ENCODE assay signal across 19 cellular contexts in genomic region chr2:161177969-161178368, GRCh38. TPM values are rescaled to one million over a fixed set of nuclear protein-coding genes. Genes with fewer than 3 reads are reported as not detected.
DNase-seq lines count a peak whose midpoint lies in the region; ATAC-seq, FAIRE-seq and TF ChIP-seq lines count a peak whose summit lies in the region.
"Had no signal": no experiment of that assay in that cellular context is flagged by ENCODE, and none has a peak within 500 bp of the region (broad histone marks: within the 10 kb centered on the region; RNA-seq: fewer than 3 reads in every experiment).

No MANE protein-coding gene starts in this region.

- H3K4me2 ChIP-seq in HepG2 (ENCODE audit: low read depth, low read length): no peak overlapping the region
- H3K4me2 ChIP-seq: GM23338 had no signal

- H3K4me1 ChIP-seq in HepG2 (ENCODE audit: insufficient read depth, low read length) (peaks cover 3% of the 10 kb centered on the region; the same call in 1 of the 2 replicates), right lobe of liver (no peaks in the 10 kb centered on the region)
- H3K4me1 ChIP-seq: Peyer's patch had no signal

- H3K9ac ChIP-seq in HepG2 (ENCODE audit: insufficient read depth, low read depth, low read length): no peak overlapping the region

- H3K79me2 ChIP-seq in HepG2 (ENCODE audit: insufficient read depth, low read length): peaks cover 27% of the 10 kb centered on the region

- BruUV-seq in HepG2 (replicated peaks; lab: Mats Ljungman, UMichigan): no TSS peak

- H3K27me3 ChIP-seq in HepG2 (ENCODE audit: control insufficient read depth in 1 of 2, insufficient read depth in 2 of 2, low read length in 2 of 2) (no peaks in the 10 kb centered on the region), right lobe of liver (no peaks in the 10 kb centered on the region)
- H3K27me3 ChIP-seq: gastrocnemius medialis, Peyer's patch had no signal

- intact Hi-C loops in HepG2 (cut with micrococcal nuclease; ENCODE audit: unreplicated experiment): no loop called here
- intact Hi-C loops in right lobe of liver (cut with DNase I): no loop called here

- no peak overlapping the region for H3K4me3 Mint-ChIP-seq in stimulated activated memory B cell treated with anti-CD40 and anti-IgM and Interleukin-4, amounts not matched to agents 10 μg/mL and 1 μg/mL and 100 μg/mL, for 72 hours
- H3K4me3 Mint-ChIP-seq: activated CD8-positive, alpha-beta memory T cell treated with anti-CD3 and anti-CD28 coated beads, Interleukin-2, amount 10 ng/mL, durations not matched to agents 7 days and 5 days; GM23338; naive thymus-derived CD8-positive, alpha-beta T cell; WTC11 had no signal

- H3K36me3 ChIP-seq in HepG2 (replicated peaks in 1 of 2; ENCODE audit: control insufficient read depth in 1 of 2, insufficient read depth in 2 of 2, low read length in 2 of 2): peaks cover 17 to 48% of the 10 kb centered on the region in 2 experiments
- peaks cover 0 to 25% (median 15%) of the 10 kb centered on the region in 4 donors for H3K36me3 ChIP-seq in right lobe of liver

- TF ChIP-seq EP300 in HepG2 (IDR thresholded peaks at IDR 0.05; ENCODE audit: low read depth in 2 of 2, low read length in 2 of 2): no peak
- TF ChIP-seq EP300 in HepG2 (CRISPR knock-in tag; IDR thresholded peaks at IDR 0.05; ENCODE audit: borderline replicate concordance): no peak

- 92% methylated on average over 1 of the region's 1 CpG for WGBS in HepG2 (ENCODE audit: low lambda C conversion rate)
- WGBS in right lobe of liver (ENCODE audit: insufficient coverage, low coverage, low lambda C conversion rate, missing lambda C conversion rate): 56% methylated on average over 1 of the region's 1 CpG

- TF ChIP-seq POLR2A in HepG2 (IDR thresholded peaks at IDR 0.05; ENCODE audit: insufficient read depth in 1 of 2, low read depth in 2 of 2, low read length in 2 of 2) (no peak), right lobe of liver (IDR thresholded peaks at IDR 0.05) (no peak), NB4 (IDR thresholded peaks at IDR 0.05; ENCODE audit: extremely low read depth, insufficient read length) (no peak)

- peaks cover 63% of the 10 kb centered on the region for H3K4me1 Mint-ChIP-seq in stimulated activated memory B cell treated with anti-CD40 and anti-IgM and Interleukin-4, amounts not matched to agents 10 μg/mL and 1 μg/mL and 100 μg/mL, for 72 hours

- no peak overlapping the region for H2AFZ ChIP-seq in HepG2 (ENCODE audit: low read length)
- H2AFZ ChIP-seq: GM23338 had no signal

- no peak for ATAC-seq in HepG2
- ATAC-seq in right lobe of liver: no peak
- ATAC-seq in HG02938 (IDR thresholded peaks at IDR 0.05; ENCODE audit: unreplicated experiment): peak; percentile 50
- ATAC-seq in stimulated activated memory B cell treated with anti-CD40 and anti-IgM and Interleukin-4, amounts not matched to agents 10 μg/mL and 1 μg/mL and 100 μg/mL, for 72 hours: no peak
- ATAC-seq in HG03442 (IDR thresholded peaks at IDR 0.05; ENCODE audit: unreplicated experiment): no peak
- ATAC-seq: activated CD8-positive, alpha-beta memory T cell treated with anti-CD3 and anti-CD28 coated beads, Interleukin-2, amount 10 ng/mL, durations not matched to agents 7 days and 5 days; gastrocnemius medialis; GM23338; lower lobe of right lung; naive thymus-derived CD8-positive, alpha-beta T cell had no signal

- H4K20me1 ChIP-seq in HepG2 (ENCODE audit: insufficient read depth, low read length): 0 out of 2 replicates have a peak, but pooled peaks cover 4% of the 10 kb centered on the region

- CTCF ChIA-PET in HepG2 (lab: Yijun Ruan, JAX; ENCODE audit: low intra/inter-chr PET ratio, low total read pairs): no interaction called here

- POLR2A ChIA-PET in HepG2 (lab: Yijun Ruan, JAX): no interaction called here

- no peak for TF ChIP-seq RAD21 in HepG2 (CRISPR knock-in tag; IDR thresholded peaks at IDR 0.05)

- TF ChIP-seq CTCF in HepG2 (CRISPR knock-in tag; IDR thresholded peaks at IDR 0.05) (no peak), right lobe of liver (IDR thresholded peaks at IDR 0.05) (no peak), NB4 (IDR thresholded peaks at IDR 0.05; ENCODE audit: low read depth, low read length) (no peak)

- peak overlapping the region; percentile 87 for H3K27ac Mint-ChIP-seq in stimulated activated memory B cell treated with anti-CD40 and anti-IgM and Interleukin-4, amounts not matched to agents 10 μg/mL and 1 μg/mL and 100 μg/mL, for 72 hours
- H3K27ac Mint-ChIP-seq: activated CD8-positive, alpha-beta memory T cell treated with anti-CD3 and anti-CD28 coated beads, Interleukin-2, amount 10 ng/mL, durations not matched to agents 7 days and 5 days; GM23338 had no signal

- H3K36me3 Mint-ChIP-seq in stimulated activated memory B cell treated with anti-CD40 and anti-IgM and Interleukin-4, amounts not matched to agents 10 μg/mL and 1 μg/mL and 100 μg/mL, for 72 hours: peaks cover 77% of the 10 kb centered on the region

- H3K4me3 ChIP-seq in HepG2 (replicated peaks in 1 of 3; ENCODE audit: insufficient read depth in 1 of 3, low read depth in 2 of 3, low read length in 3 of 3) (no peak overlapping the region), right lobe of liver (no peak overlapping the region), NB4 (ENCODE audit: low read depth, low read length) (no peak overlapping the region)
- H3K4me3 ChIP-seq: gastrocnemius medialis, GM23338, lower lobe of right lung, Peyer's patch had no signal

- H3K9me3 ChIP-seq in HepG2 (ENCODE audit: low read length) (no peaks in the 10 kb centered on the region), right lobe of liver (no peaks in the 10 kb centered on the region)
- H3K9me3 ChIP-seq: gastrocnemius medialis, lower lobe of right lung, Peyer's patch had no signal

- in situ Hi-C loops in HepG2 (cut with HindIII; ENCODE audit: extremely low pct_ligation_motif_present, low pct_unique_long_range_greater_than_20kb): no loop called here

- H3K27ac ChIP-seq in HepG2 (ENCODE audit: extremely low read length, insufficient read depth, low read length) (no peak overlapping the region), right lobe of liver (no peak overlapping the region)
- H3K27ac ChIP-seq: gastrocnemius medialis, lower lobe of right lung, Peyer's patch had no signal

- H3K27me3 Mint-ChIP-seq in stimulated activated memory B cell treated with anti-CD40 and anti-IgM and Interleukin-4, amounts not matched to agents 10 μg/mL and 1 μg/mL and 100 μg/mL, for 72 hours: no peaks in the 10 kb centered on the region
- H3K27me3 Mint-ChIP-seq: activated CD8-positive, alpha-beta memory T cell treated with anti-CD3 and anti-CD28 coated beads, Interleukin-2, amount 10 ng/mL, durations not matched to agents 7 days and 5 days; naive thymus-derived CD8-positive, alpha-beta T cell had no signal

- FAIRE-seq in HepG2 (lab: Jason Lieb, UNC): no peak

- peaks cover 5% of the 10 kb centered on the region for H3K9me3 Mint-ChIP-seq in stimulated activated memory B cell treated with anti-CD40 and anti-IgM and Interleukin-4, amounts not matched to agents 10 μg/mL and 1 μg/mL and 100 μg/mL, for 72 hours

- DNase-seq in HepG2 (ENCODE audit: low spot score) (no peak), right lobe of liver (no peak), NB4 (ENCODE audit: low read depth) (peak; percentile 33), HUDEP-2 (lab: John Stamatoyannopoulos, UW; ENCODE audit: unreplicated experiment in 76 of 76) (no peak), DMS114 treated with DMSO at 0.1 percent for 48 hours (lab: John Stamatoyannopoulos, UW; ENCODE audit: unreplicated experiment) (no peak)
- DNase-seq: activated CD8-positive, alpha-beta memory T cell treated with anti-CD3 and anti-CD28 coated beads, Interleukin-2, amount 10 ng/mL, durations not matched to agents 7 days and 5 days; activated naive CD4-positive, alpha-beta T cell treated with Interleukin-2 at 50 U/mL for 16 hours; cortex of kidney; gastrocnemius medialis; lower lobe of right lung; naive thymus-derived CD8-positive, alpha-beta T cell; NCI-H2029; NCI-H524; Peyer's patch had no signal

TF ChIP-seq in HepG2, 621 proteins besides CTCF, POLR2A, EP300 and RAD21:
- no peak for TF ChIP-seq ERF (CRISPR knock-in tag; IDR thresholded peaks at IDR 0.05)
- peak; percentile 65 for TF ChIP-seq NFE2L2 (IDR thresholded peaks at IDR 0.05; ENCODE audit: low read length)

RNA-seq across cellular contexts. Expression of gene TANK, which starts 17.7 kb away (rescaled TPM):
- total RNA-seq in HepG2 (2016; rRNA removed; fragmentation: Illumina TruSeq; extraction: Trizol) (96.0 and 96.1 TPM in 2 replicates), right lobe of liver (10 to 100 TPM; 25.4 to 46.4 (median 36.0) TPM)
- total RNA-seq in HepG2 (2016; cell fraction: cytosol; rRNA removed; fragmentation: Illumina TruSeq; extraction: Trizol; ENCODE audit: low read depth): 65.4 and 82.9 TPM in 2 replicates
- 99.7 and 101 TPM in 2 replicates for total RNA-seq in HepG2 (2016; cell fraction: insoluble cytoplasmic fraction; rRNA removed; fragmentation: Illumina TruSeq; extraction: Trizol)
- 65.8 and 69.1 TPM in 2 replicates for total RNA-seq in HepG2 (2016; cell fraction: membrane; rRNA removed; fragmentation: Illumina TruSeq; extraction: Trizol)
- 205 and 214 TPM in 2 replicates for total RNA-seq in HepG2 (2016; cell fraction: nucleus; rRNA removed; fragmentation: Illumina TruSeq; extraction: Trizol)
- 66.9 and 67.0 TPM in 2 replicates for polyA plus RNA-seq in HepG2 (2011; rRNA removed)
- 27.9 and 40.9 TPM in 2 replicates for polyA plus RNA-seq in HepG2 (2011; cell fraction: cytosol; rRNA removed)
- polyA plus RNA-seq in HepG2 (2011; cell fraction: nucleus; rRNA removed): 64.3 and 75.4 TPM in 2 replicates
- polyA plus RNA-seq in HepG2 (2012): 107 and 108 TPM in 2 replicates
- 45.0 and 56.0 TPM in 2 replicates for polyA plus RNA-seq in HepG2 (2016; cell fraction: cytosol; fragmentation: Illumina TruSeq; extraction: Trizol; ENCODE audit: low read depth)
- 87.1 and 87.7 TPM in 2 replicates for polyA plus RNA-seq in HepG2 (2016; cell fraction: insoluble cytoplasmic fraction; fragmentation: Illumina TruSeq; extraction: Trizol; ENCODE audit: low read depth)
- 48.7 and 59.8 TPM in 2 replicates for polyA plus RNA-seq in HepG2 (2016; cell fraction: membrane; fragmentation: Illumina TruSeq; extraction: Trizol; ENCODE audit: low read depth)
- polyA plus RNA-seq in HepG2 (2016; cell fraction: nucleus; fragmentation: Illumina TruSeq; extraction: Trizol; ENCODE audit: insufficient read depth, low read depth): 83.7 and 91.8 TPM in 2 replicates
- polyA minus RNA-seq in HepG2 (2011; rRNA and poly(A)+ RNA removed; ENCODE audit: low replicate concordance): 8.0 and 20.2 TPM in 2 replicates
- polyA minus RNA-seq in HepG2 (2011; cell fraction: cytosol; rRNA and poly(A)+ RNA removed): 34.8 and 35.3 TPM in 2 replicates
- polyA minus RNA-seq in HepG2 (2011; cell fraction: nucleus; rRNA and poly(A)+ RNA removed): 549 and 577 TPM in 2 replicates
